In genomic region chr12:93333828-93334227, GRCh38 we compare ENCODE assay signal across 1 cellular context.
TF ChIP-seq lines count a peak whose summit lies in the region.

No MANE protein-coding gene starts in this region.

TF ChIP-seq in K562, 482 proteins besides CTCF, POLR2A, EP300 and RAD21 (continued from another document):
- TF ChIP-seq TCF7 (IDR thresholded peaks at IDR 0.05; ENCODE audit: borderline replicate concordance) (peak; percentile 69; the same call in 1 of the 2 replicates), FOXM1 (IDR thresholded peaks at IDR 0.05; ENCODE audit: low read depth) (peak; percentile 47; the same call in 1 of the 2 replicates), FOXM1 (CRISPR knock-in tag; IDR thresholded peaks at IDR 0.05; ENCODE audit: low read depth) (no peak), LEF1 (IDR thresholded peaks at IDR 0.05) (peak; percentile 70; the same call in 1 of the 2 replicates), SNAPC5 (CRISPR knock-in tag; IDR thresholded peaks at IDR 0.05) (no peak), CSDE1 (IDR thresholded peaks at IDR 0.05) (no peak), NFYB (IDR thresholded peaks at IDR 0.05; ENCODE audit: extremely low read depth, insufficient read length) (no peak), DDX20 (tag; IDR thresholded peaks at IDR 0.05; ENCODE audit: low read depth) (no peak), ZNF644 (tag; IDR thresholded peaks at IDR 0.05; ENCODE audit: low read depth) (no peak), CBFA2T3 (IDR thresholded peaks at IDR 0.05) (peak; percentile 56; the same call in 1 of the 2 replicates), NUFIP1 (IDR thresholded peaks at IDR 0.05; ENCODE audit: partially characterized antibody) (no peak), FOSL1 (tag; conservative IDR thresholded peaks at IDR 0.05) (0 out of 2 replicates have a peak, but pooled peaks have one; percentile 40), DPF2 (IDR thresholded peaks at IDR 0.05) (peak; percentile 51), ZNF518B (CRISPR knock-in tag; IDR thresholded peaks at IDR 0.05) (no peak), SMARCE1 (IDR thresholded peaks at IDR 0.05) (0 out of 2 replicates have a peak, but pooled peaks have one; percentile 27), BHLHE40 (IDR thresholded peaks at IDR 0.05; ENCODE audit: low read length) (0 out of 2 replicates have a peak, but pooled peaks have one; percentile 7), TFAP4 (CRISPR knock-in tag; IDR thresholded peaks at IDR 0.05; ENCODE audit: borderline replicate concordance) (no peak), ZNF384 (IDR thresholded peaks at IDR 0.05; ENCODE audit: low read depth, low read length) (peak; percentile 17; the same call in 1 of the 2 replicates)
